In genomic region chr10:132522521-132523411, GRCh38 we compare ENCODE assay signal across 29 cellular contexts. TPM values are rescaled to one million over a fixed set of nuclear protein-coding genes. Genes with fewer than 3 reads are reported as not detected.
DNase-seq lines count a peak whose midpoint lies in the region; ATAC-seq, FAIRE-seq and TF ChIP-seq lines count a peak whose summit lies in the region.
"Had no signal": no experiment of that assay in that cellular context is flagged by ENCODE, and none has a peak within 500 bp of the region (broad histone marks: within the 10 kb centered on the region; RNA-seq: fewer than 3 reads in every experiment).

No MANE protein-coding gene starts in this region.

- peaks cover 4% of the 10 kb centered on the region for H3F3A ChIP-seq in SK-N-SH (replicated peaks; ENCODE audit: insufficient read depth)

- H3K4me3 ChIP-seq in SK-N-SH (ENCODE audit: low read depth in 2 of 2, low read length in 1 of 2) (no peak overlapping the region), H7 (ENCODE audit: insufficient read depth, low read depth, low read length) (no peak overlapping the region), kidney (ENCODE audit: low read length in 2 of 2) (no peak overlapping the region), sigmoid colon (no peak overlapping the region), small intestine (ENCODE audit: low read depth in 1 of 2, low read length in 2 of 2) (no peak overlapping the region)
- H3K4me3 ChIP-seq: ascending aorta, lung, MG63 had no signal

- CTCF ChIA-PET in SK-N-SH (lab: Yijun Ruan, JAX) = interaction anchor here (1.5 to 2.1 kb wide), 3 partner anchors 13 to 132 kb away, joined by 4 to 5 read pairs (median 4); no protein-coding TSS in a partner anchor

- FAIRE-seq in kidney (lab: Jason Lieb, UNC) (no peak), small intestine (lab: Jason Lieb, UNC) (no peak)

- TF ChIP-seq CTCF in SK-N-SH (IDR thresholded peaks at IDR 0.05) (no peak), kidney (IDR thresholded peaks at IDR 0.05; ENCODE audit: borderline replicate concordance, extremely low read depth, insufficient read depth) (no peak), sigmoid colon (IDR thresholded peaks at IDR 0.05) (no peak)

- H3K79me2 ChIP-seq in SK-N-SH (ENCODE audit: insufficient read depth) = no peaks in the 10 kb centered on the region

- TF ChIP-seq EP300 in SK-N-SH (IDR thresholded peaks at IDR 0.05; ENCODE audit: borderline replicate concordance in 1 of 2, low read depth in 1 of 2, low read length in 1 of 2) (no peak), sigmoid colon (IDR thresholded peaks at IDR 0.05) (no peak)

- no peak overlapping the region for H2AFZ ChIP-seq in SK-N-SH (ENCODE audit: low read depth)

- H3K27ac ChIP-seq in SK-N-SH (ENCODE audit: low read depth in 2 of 2, low read length in 1 of 2) (no peak overlapping the region), kidney (ENCODE audit: low read depth in 2 of 2, low read length in 2 of 2) (no peak overlapping the region), sigmoid colon (peak overlapping the region in 1 of 4 donors; percentile 27), small intestine (ENCODE audit: low read depth in 1 of 2, low read length in 1 of 2) (no peak overlapping the region)
- H3K27ac ChIP-seq: 22Rv1, ascending aorta, foreskin keratinocyte, VCaP had no signal

- TF ChIP-seq RAD21 in SK-N-SH (IDR thresholded peaks at IDR 0.05; ENCODE audit: low read length) = no peak

- H3K9me3 ChIP-seq in SK-N-SH (no peaks in the 10 kb centered on the region), kidney (ENCODE audit: control insufficient read depth in 1 of 2, low read length in 2 of 2) (no peaks in the 10 kb centered on the region), sigmoid colon (no peaks in the 10 kb centered on the region), small intestine (ENCODE audit: control insufficient read depth, low read depth) (no peaks in the 10 kb centered on the region)
- H3K9me3 ChIP-seq: ascending aorta, MG63 had no signal

- POLR2A ChIA-PET in SK-N-SH (lab: Yijun Ruan, JAX) = interaction anchor here (0.6 kb wide), 1 partner anchor 207 kb away, joined by 3 read pairs; no protein-coding TSS in a partner anchor

- H4K20me1 ChIP-seq in SK-N-SH (ENCODE audit: insufficient read depth) = no peaks in the 10 kb centered on the region

- peak; percentile 19 for DNase-seq in SK-N-SH
- peak; percentile 47 for DNase-seq in H7
- peak; percentile 72 for DNase-seq in kidney
- DNase-seq in sigmoid colon = peak; percentile 66
- no peak for DNase-seq in NCI-H69 (lab: John Stamatoyannopoulos, UW)
- DNase-seq in small intestine = no peak
- DNase-seq: activated CD4-positive, alpha-beta T cell treated with anti-CD3 and anti-CD28 coated beads, Interleukin-2, amount 50 U/mL, for 4 hours; activated naive CD4-positive, alpha-beta T cell treated with anti-CD3 and anti-CD28 coated beads for 36 hours; activated T-cell treated with anti-CD3 and anti-CD28 coated beads for 4 hours; COR-L47; DMS79 treated with DMSO at 0.1 percent for 48 hours; effector CD4-positive, alpha-beta T cell; erythroblast; foreskin keratinocyte; HCEC 1CT; MG63; NCI-H1436; NCI-H2107; NCI-H510A; NK-92 treated with Interleukin-12 subunit alpha and Interleukin-12 subunit beta, amount 100 ng/mL, for 24 hours; nucleus accumbens; stimulated activated CD8-positive, alpha-beta memory T cell treated with anti-CD3 and anti-CD28 coated beads, Interleukin-4, amount 100 ng/mL, for 48 hours had no signal

- ATAC-seq in SK-N-SH treated with all-trans-retinoic acid at 6 μM for 48 hours (no peak), HG03469 (IDR thresholded peaks at IDR 0.05; ENCODE audit: unreplicated experiment) (no peak)
- ATAC-seq: foreskin keratinocyte, right cardiac atrium had no signal

- H3K27me3 ChIP-seq in SK-N-SH (ENCODE audit: insufficient read depth) = no peaks in the 10 kb centered on the region
- peaks cover 6% of the 10 kb centered on the region; the same call in 1 of the 2 replicates for H3K27me3 ChIP-seq in H7 (ENCODE audit: control insufficient read depth, insufficient read depth, low read length)
- H3K27me3 ChIP-seq in sigmoid colon = no peaks in the 10 kb centered on the region
- H3K27me3 ChIP-seq in small intestine (ENCODE audit: control insufficient read depth in 2 of 2, insufficient read depth in 2 of 2, low read length in 2 of 2) = no peaks in the 10 kb centered on the region
- H3K27me3 ChIP-seq: ascending aorta had no signal

- intact Hi-C loops in kidney (cut with DNase I) (no loop called here), sigmoid colon (cut with DNase I) (no loop called here)

- H3K9ac ChIP-seq in SK-N-SH (no peak overlapping the region), kidney (ENCODE audit: low read length in 2 of 2) (no peak overlapping the region)

- H3K36me3 ChIP-seq in SK-N-SH (replicated peaks in 1 of 2; ENCODE audit: control insufficient read depth in 1 of 2, insufficient read depth in 2 of 2, low read length in 1 of 2) = no peaks in the 10 kb centered on the region
- H3K36me3 ChIP-seq in H7 (replicated peaks; ENCODE audit: control insufficient read depth, insufficient read depth, low read length) = no peaks in the 10 kb centered on the region
- no peaks in the 10 kb centered on the region for H3K36me3 ChIP-seq in kidney (ENCODE audit: control insufficient read depth in 1 of 2, insufficient read depth in 2 of 2, low read length in 2 of 2)
- no peaks in the 10 kb centered on the region for H3K36me3 ChIP-seq in sigmoid colon
- H3K36me3 ChIP-seq in small intestine (ENCODE audit: control insufficient read depth in 2 of 2, insufficient read depth in 2 of 2, low read length in 2 of 2) = no peaks in the 10 kb centered on the region
- H3K36me3 ChIP-seq: ascending aorta, MG63 had no signal

- no peaks in the 10 kb centered on the region for H3K9me2 ChIP-seq in SK-N-SH

- 93% methylated on average over 4 of the region's 14 CpGs for WGBS in SK-N-SH (ENCODE audit: low lambda C conversion rate)
- 87 to 88% methylated on average over 14 of the region's 14 CpGs for WGBS in sigmoid colon, 2 donors
- WGBS in small intestine, 3 donors = 80 to 86% (median 86%) methylated on average over 13 to 14 of the region's 14 CpGs

- TF ChIP-seq POLR2A in sigmoid colon (IDR thresholded peaks at IDR 0.05) = no peak

- H3K4me2 ChIP-seq in SK-N-SH = no peak overlapping the region

- peaks cover 12 to 20% of the 10 kb centered on the region in 2 experiments; a peak in 3 of 4 replicates for H3K4me1 ChIP-seq in SK-N-SH (ENCODE audit: control insufficient read depth in 1 of 2, insufficient read depth in 2 of 2, low read depth in 1 of 2, low read length in 1 of 2)
- H3K4me1 ChIP-seq in kidney (ENCODE audit: control insufficient read depth in 1 of 2, insufficient read depth in 1 of 2, low read depth in 1 of 2, low read length in 2 of 2) = peaks cover 24 to 40% of the 10 kb centered on the region in 2 donors
- peaks cover 0 to 45% (median 40%) of the 10 kb centered on the region in 4 donors for H3K4me1 ChIP-seq in sigmoid colon
- H3K4me1 ChIP-seq in small intestine (ENCODE audit: control insufficient read depth in 2 of 2, insufficient read depth in 1 of 2, low read depth in 1 of 2, low read length in 1 of 2) = peaks cover 2 to 10% of the 10 kb centered on the region in 2 donors
- H3K4me1 ChIP-seq: foreskin keratinocyte had no signal

TF ChIP-seq in SK-N-SH treated with all-trans-retinoic acid at 6 μM for 48 hours, 23 proteins besides CTCF, POLR2A, EP300 and RAD21 (continues in another document):
- TF ChIP-seq TOX (CRISPR knock-in tag; IDR thresholded peaks at IDR 0.05; ENCODE audit: borderline replicate concordance) (no peak), PATZ1 (CRISPR knock-in tag; IDR thresholded peaks at IDR 0.05; ENCODE audit: borderline replicate concordance) (no peak), CSDC2 (CRISPR knock-in tag; IDR thresholded peaks at IDR 0.05) (no peak), OSR1 (CRISPR knock-in tag; IDR thresholded peaks at IDR 0.05) (no peak), SNAI2 (CRISPR knock-in tag; IDR thresholded peaks at IDR 0.05) (no peak), CREB5 (CRISPR knock-in tag; IDR thresholded peaks at IDR 0.05; ENCODE audit: low read depth) (no peak), GLIS3 (CRISPR knock-in tag; IDR thresholded peaks at IDR 0.05) (no peak), BACH2 (CRISPR knock-in tag; IDR thresholded peaks at IDR 0.05; ENCODE audit: borderline replicate concordance) (no peak), ZFP3 (CRISPR knock-in tag; IDR thresholded peaks at IDR 0.05) (no peak)

RNA-seq across cellular contexts. Expression of gene INPP5A, which starts 14.8 kb away (rescaled TPM):
- polyA plus RNA-seq in SK-N-SH (2012; rRNA removed) (12.0 and 12.9 TPM in 2 replicates), kidney (ENCODE audit: insufficient read depth, low read depth, low replicate concordance) (20.8 TPM), sigmoid colon (10 to 100 TPM; 17.6 to 21.0 (median 20.3) TPM), small intestine (10 to 100 TPM; 22.4 to 25.0 (median 23.2) TPM)
- polyA plus RNA-seq in SK-N-SH (2012; cell fraction: cytosol; rRNA removed) = 11.2 and 11.8 TPM in 2 replicates
- 9.6 and 10.9 TPM in 2 replicates for polyA plus RNA-seq in SK-N-SH (2012; cell fraction: nucleus; rRNA removed)
- total RNA-seq in H7 (2014; rRNA removed; shearing (Covaris generic)) = 21.0 and 29.2 TPM in 2 replicates
- total RNA-seq in kidney (40.3 TPM), sigmoid colon (100 to 1,000 TPM; 100 to 132 (median 112) TPM)

Comparison
In these comparisons a context has a peak if more than half of its experiments do, and no peak if none do; other contexts are left out.
1. DNase-seq: peak in SK-N-SH (single experiment), H7 (single experiment), kidney (single experiment) and sigmoid colon (single experiment); none in NCI-H69 (single experiment) and small intestine (single experiment).